ENCODE assay signal across 19 cellular contexts in the genomic region with DNA sequence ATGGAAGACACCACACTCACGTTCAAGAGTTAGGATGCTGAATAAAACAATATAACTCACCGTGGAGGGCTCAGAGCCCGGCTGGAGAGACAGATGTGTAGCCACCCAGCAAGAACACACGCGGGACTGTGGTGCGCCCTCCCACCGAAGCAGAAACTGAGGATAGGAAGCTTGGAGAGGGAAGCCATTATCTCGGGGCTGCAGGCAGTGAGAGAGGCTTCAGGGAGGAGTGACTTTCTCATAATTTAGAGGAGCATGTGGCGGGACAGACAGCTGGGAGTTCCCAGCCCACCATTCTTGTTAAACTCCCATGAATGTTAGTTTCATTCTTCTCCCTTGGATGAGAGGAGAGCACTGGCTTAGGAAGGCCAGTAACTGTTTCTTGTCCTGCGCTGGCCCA.
"Had no signal": no experiment of that assay in that cellular context is flagged by ENCODE, and none has a peak within 500 bp of the region (broad histone marks: within the 10 kb centered on the region; RNA-seq: fewer than 3 reads in every experiment).

No MANE protein-coding gene starts in this region.

- H3K4me1 Mint-ChIP-seq: activated T-helper 17 cell treated with anti-CD3 and anti-CD28 coated beads, Interleukin-2, amount 50 U/mL, for 72 hours; endodermal cell had no signal

- H3K27ac Mint-ChIP-seq: activated naive CD8-positive, alpha-beta T cell treated with anti-CD3 and anti-CD28 coated beads, Interleukin-2, amount 10 ng/mL, durations not matched to agents 7 days and 5 days; activated T-helper 17 cell treated with anti-CD3 and anti-CD28 coated beads, Interleukin-2, amount 50 U/mL, for 72 hours; memory B cell; nephron had no signal

- H3K9me3 Mint-ChIP-seq: activated naive CD8-positive, alpha-beta T cell treated with anti-CD3 and anti-CD28 coated beads, Interleukin-2, amount 10 ng/mL, durations not matched to agents 7 days and 5 days; activated T-helper 17 cell treated with anti-CD3 and anti-CD28 coated beads, Interleukin-2, amount 50 U/mL, for 72 hours; brain; endodermal cell; memory B cell; nephron had no signal

- H3K27me3 ChIP-seq: dorsolateral prefrontal cortex, tibial artery had no signal

- DNase-seq: activated CD4-positive, alpha-beta T cell treated with anti-CD3 and anti-CD28 coated beads, Interleukin-2, amount 50 U/mL, for 4 hours; activated CD4-positive, CD25-positive, alpha-beta regulatory T cell treated with anti-CD3 and anti-CD28 coated beads, Interleukin-2, amount 50 U/mL, for 72 hours; activated naive CD4-positive, alpha-beta T cell; activated naive CD8-positive, alpha-beta T cell treated with anti-CD3 and anti-CD28 coated beads, Interleukin-2, amount 10 ng/mL, durations not matched to agents 7 days and 5 days; caudate nucleus; endodermal cell; foreskin melanocyte; stimulated activated CD4-positive, alpha-beta T cell treated with anti-CD3 and anti-CD28 coated beads, Interleukin-12 subunit alpha, Interleukin-12 subunit beta, amount 100 ng/mL, for 4 hours; stimulated activated CD4-positive, alpha-beta T cell treated with anti-CD3 and anti-CD28 coated beads, Interleukin-1b, Interleukin-23, amount 100 ng/mL, for 48 hours; stimulated activated CD8-positive, alpha-beta memory T cell treated with anti-CD3 and anti-CD28 coated beads, Interleukin-4, amount 100 ng/mL, for 48 hours; stimulated activated naive CD4-positive, alpha-beta T cell treated with Interleukin-2 at 50 U/mL for 16 hours; T-helper 1 cell; T1000; tibial artery had no signal

- H3K27ac ChIP-seq: tibial artery had no signal

- H3K4me3 ChIP-seq: dorsolateral prefrontal cortex, tibial artery had no signal

- H3K27me3 Mint-ChIP-seq: activated naive CD8-positive, alpha-beta T cell treated with anti-CD3 and anti-CD28 coated beads, Interleukin-2, amount 10 ng/mL, durations not matched to agents 7 days and 5 days; activated T-helper 17 cell treated with anti-CD3 and anti-CD28 coated beads, Interleukin-2, amount 50 U/mL, for 72 hours; brain; memory B cell had no signal

- ATAC-seq: activated T-helper 17 cell treated with anti-CD3 and anti-CD28 coated beads, Interleukin-2, amount 50 U/mL, for 72 hours had no signal

- H3K4me3 Mint-ChIP-seq: activated naive CD8-positive, alpha-beta T cell treated with anti-CD3 and anti-CD28 coated beads, Interleukin-2, amount 10 ng/mL, durations not matched to agents 7 days and 5 days; activated T-helper 17 cell treated with anti-CD3 and anti-CD28 coated beads, Interleukin-2, amount 50 U/mL, for 72 hours; brain; endodermal cell; memory B cell; nephron had no signal

- H3K4me1 ChIP-seq: tibial artery had no signal

- H3K9me3 ChIP-seq: tibial artery had no signal
